ENCODE assay signal across 8 cellular contexts in the genomic region with DNA sequence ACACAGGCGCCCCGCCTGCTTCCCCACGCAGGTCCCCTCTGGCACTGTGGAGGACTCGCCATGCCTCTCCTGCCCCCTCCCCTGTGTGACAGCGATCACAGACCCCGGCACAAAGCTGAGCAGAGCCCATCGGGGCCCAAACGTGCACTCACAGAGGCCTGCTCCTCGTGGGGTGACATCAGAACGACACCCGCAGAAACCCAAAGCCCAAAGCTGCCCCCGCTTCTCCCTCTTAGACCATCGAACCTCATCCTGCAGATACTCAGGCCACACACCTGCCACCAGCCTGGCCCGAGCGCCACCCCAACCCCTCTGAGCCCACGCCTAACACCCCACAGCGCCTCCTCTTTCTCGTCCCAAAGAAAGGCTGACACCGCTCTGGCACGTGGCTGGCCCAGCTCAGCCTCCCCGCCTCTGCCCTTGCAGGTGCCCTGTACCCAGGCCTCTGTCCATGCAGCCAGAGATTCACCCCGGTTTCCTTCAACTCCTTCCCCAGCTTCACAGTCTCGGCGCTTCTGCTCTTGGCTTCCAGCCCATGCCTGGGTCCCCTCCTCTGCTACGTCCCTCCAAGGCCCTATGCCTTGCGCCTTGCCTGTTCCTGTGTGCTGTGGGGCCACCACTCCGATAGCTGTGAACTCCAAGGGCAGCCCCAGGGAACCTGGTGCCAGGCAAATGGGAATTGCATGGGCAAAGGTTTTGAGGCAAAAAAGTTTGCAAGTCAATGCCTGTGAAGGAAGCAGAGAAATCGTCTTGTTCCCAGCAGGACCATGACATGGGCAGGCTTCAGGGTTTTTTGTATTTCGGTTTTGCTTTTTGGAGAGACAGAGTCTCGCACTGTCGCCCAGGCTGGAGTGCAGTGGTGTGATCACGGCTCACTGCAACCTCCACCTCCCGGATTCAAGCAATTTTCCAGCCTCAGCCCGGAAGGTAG. TPM values are rescaled to one million over a fixed set of nuclear protein-coding genes. Genes with fewer than 3 reads are reported as not detected.
DNase-seq lines count a peak whose midpoint lies in the region; ATAC-seq, FAIRE-seq and TF ChIP-seq lines count a peak whose summit lies in the region.

No MANE protein-coding gene starts in this region.

- H3K27ac ChIP-seq in heart left ventricle (peak overlapping the region in 10 of 12 donors; percentile 18 to 100 (median 54)), urinary bladder (ENCODE audit: low read depth) (no peak overlapping the region)

- peaks cover 10% of the 10 kb centered on the region for H3K27me3 Mint-ChIP-seq in memory B cell

- ATAC-seq in heart left ventricle = no peak
- no peak for ATAC-seq in Right ventricle myocardium inferior
- ATAC-seq in memory B cell (ENCODE audit: low read depth) = no peak
- no peak for ATAC-seq in HG03457 (IDR thresholded peaks at IDR 0.05; ENCODE audit: unreplicated experiment)

- peaks cover 0 to 15% (median 0%) of the 10 kb centered on the region in 9 donors for H3K27me3 ChIP-seq in heart left ventricle

- intact Hi-C loops in heart left ventricle (cut with DNase I) (loop anchor here in 1 of 10 donors (5.0 kb wide), 1 partner anchor 126 kb away; no protein-coding TSS in a partner anchor), Right ventricle myocardium inferior (cut with DNase I) (no loop called here)

- TF ChIP-seq POLR2A in heart left ventricle (IDR thresholded peaks at IDR 0.05) = no peak

- DNase-seq in heart left ventricle (peak in 1 of 5 donors; percentile 42), Right ventricle myocardium inferior (ENCODE audit: missing footprints) (no peak), astrocyte of the cerebellum (ENCODE audit: low read depth) (no peak), memory B cell (ENCODE audit: low spot score in 2 of 2) (no peak), GM19239 (ENCODE audit: insufficient read length, low spot score) (no peak), NCI-H2029 (lab: John Stamatoyannopoulos, UW) (no peak)

- 61 to 64% (median 62%) methylated on average over 31 to 34 of the region's 34 CpGs for WGBS in heart left ventricle, 4 donors
- WGBS in urinary bladder = 59% methylated on average over 34 of the region's 34 CpGs

- H3K36me3 Mint-ChIP-seq in memory B cell = no peaks in the 10 kb centered on the region

- H3K9me3 ChIP-seq in heart left ventricle = no peaks in the 10 kb centered on the region

- H3K9me3 Mint-ChIP-seq in memory B cell = no peaks in the 10 kb centered on the region

- H3K4me1 ChIP-seq in heart left ventricle = peaks cover 5 to 66% (median 43%) of the 10 kb centered on the region in 12 donors
- no peaks in the 10 kb centered on the region for H3K4me1 ChIP-seq in urinary bladder (ENCODE audit: insufficient read depth)

- H3K4me1 Mint-ChIP-seq in memory B cell = peaks cover 13% of the 10 kb centered on the region

- FAIRE-seq in GM19239 (lab: Jason Lieb, UNC) = no peak

- H3K36me3 ChIP-seq in heart left ventricle (no peaks in the 10 kb centered on the region), urinary bladder (ENCODE audit: insufficient read depth) (no peaks in the 10 kb centered on the region)

- in situ Hi-C loops in astrocyte of the cerebellum (cut with HindIII; ENCODE audit: low sequenced_read_pairs) = no loop called here

- H3K27ac Mint-ChIP-seq in memory B cell = peak overlapping the region; percentile 87

- TF ChIP-seq CTCF in heart left ventricle (IDR thresholded peaks at IDR 0.05) = no peak
- no peak for TF ChIP-seq CTCF in astrocyte of the cerebellum (IDR thresholded peaks at IDR 0.05; ENCODE audit: low read depth, low read length, missing control alignments)

- peak overlapping the region; percentile 83 for H3K4me3 Mint-ChIP-seq in memory B cell

- H3K4me3 ChIP-seq in heart left ventricle = peak overlapping the region in 9 of 12 donors; percentile 33 to 79 (median 63)
- H3K4me3 ChIP-seq in astrocyte of the cerebellum (ENCODE audit: low read depth, low read length) = peak overlapping the region; percentile 33
- peak overlapping the region; percentile 46 for H3K4me3 ChIP-seq in urinary bladder (ENCODE audit: low read depth, low read length)

RNA-seq across cellular contexts. Expression of a gene that starts 0.8 kb away (rescaled TPM):
- total RNA-seq in heart left ventricle = 1 to 10 TPM in 6 of 9 donors, under 1 TPM in 3; 0.60 to 2.2 (median 1.8) TPM
- polyA plus RNA-seq in heart left ventricle = 1 to 10 TPM; 1.0 to 1.6 TPM
- 1.2 TPM for total RNA-seq in Right ventricle myocardium inferior
- 0.53 TPM for total RNA-seq in urinary bladder
- polyA plus RNA-seq in urinary bladder = 0.43 TPM

RNA-seq across cellular contexts. Expression of a gene that starts 2.9 kb away (rescaled TPM):
- 100 to 1,000 TPM; 201 to 584 (median 450) TPM for total RNA-seq in heart left ventricle
- 1,000 to 10,000 TPM in 1 of 2 donors, 100 to 1,000 TPM in 1; 459 to 1,034 TPM for polyA plus RNA-seq in heart left ventricle
- 656 TPM for total RNA-seq in Right ventricle myocardium inferior
- total RNA-seq in urinary bladder = 9.5 TPM
- 236 TPM for polyA plus RNA-seq in urinary bladder

RNA-seq across cellular contexts. Expression of a gene that starts 9.7 kb away (rescaled TPM):
- total RNA-seq in heart left ventricle = 100 to 1,000 TPM in 1 of 9 donors, 10 to 100 TPM in 8; 25.8 to 115 (median 60.5) TPM
- 10 to 100 TPM; 31.5 to 33.6 TPM for polyA plus RNA-seq in heart left ventricle
- total RNA-seq in Right ventricle myocardium inferior = 62.8 TPM
- 12.2 TPM for total RNA-seq in urinary bladder
- polyA plus RNA-seq in urinary bladder = 64.3 TPM

RNA-seq across cellular contexts. Expression of a gene that starts 30.5 kb away (rescaled TPM):
- total RNA-seq in heart left ventricle = 100 to 1,000 TPM; 149 to 425 (median 269) TPM
- polyA plus RNA-seq in heart left ventricle = 100 to 1,000 TPM; 217 to 282 TPM
- total RNA-seq in Right ventricle myocardium inferior = 219 TPM
- total RNA-seq in urinary bladder = 267 TPM
- 536 TPM for polyA plus RNA-seq in urinary bladder

RNA-seq across cellular contexts. Expression of a gene that starts 33.1 kb away (rescaled TPM):
- 10 to 100 TPM; 44.7 to 92.0 (median 50.7) TPM for total RNA-seq in heart left ventricle
- 10 to 100 TPM; 49.1 to 56.4 TPM for polyA plus RNA-seq in heart left ventricle
- 49.9 TPM for total RNA-seq in Right ventricle myocardium inferior
- 31.7 TPM for total RNA-seq in urinary bladder
- polyA plus RNA-seq in urinary bladder = 56.5 TPM

Comparison
In these comparisons a context has a peak if more than half of its experiments do, and no peak if none do; other contexts are left out.
1. RNA of a gene that starts 2.9 kb away (total RNA-seq): 656 TPM in Right ventricle myocardium inferior (single experiment) and 201 to 584 TPM in heart left ventricle; 9.5 TPM in urinary bladder (single experiment); every median in the first group is over 10 times any median in the second.
2. Peak in every context shown above with its lines, with median percentiles within 50 percentile points of each other: H3K4me3 ChIP-seq.